In genomic region chr7:15709978-15710377, GRCh38 we compare ENCODE assay signal across 15 cellular contexts.
"Had no signal": no experiment of that assay in that cellular context is flagged by ENCODE, and none has a peak within 500 bp of the region (broad histone marks: within the 10 kb centered on the region; RNA-seq: fewer than 3 reads in every experiment).

No MANE protein-coding gene starts in this region.

- H3K27me3 ChIP-seq: ascending aorta, gastroesophageal sphincter, hepatocyte, ovary, testis, upper lobe of right lung had no signal

- H3K4me1 Mint-ChIP-seq: activated naive CD8-positive, alpha-beta T cell treated with anti-CD3 and anti-CD28 coated beads, Interleukin-2, amount 50 U/mL, for 24 hours; neural crest cell had no signal

- H3K9me3 ChIP-seq: ascending aorta, gastroesophageal sphincter, ovary, testis, upper lobe of right lung had no signal

- H3K27ac ChIP-seq: ascending aorta, gastroesophageal sphincter, hepatocyte, ovary, testis, upper lobe of right lung had no signal

- H3K4me1 ChIP-seq: ascending aorta, gastroesophageal sphincter, testis, upper lobe of right lung had no signal

- H3K4me3 Mint-ChIP-seq: activated naive CD8-positive, alpha-beta T cell treated with anti-CD3 and anti-CD28 coated beads, Interleukin-2, amount 50 U/mL, for 24 hours; neural crest cell; stimulated activated naive CD8-positive, alpha-beta T cell treated with anti-CD3 and anti-CD28 coated beads, Interleukin-15, Interleukin-2, amounts not matched to agents 100 ng/mL and 50 ng/mL, for 24 hours had no signal

- H3K36me3 ChIP-seq: ascending aorta, gastroesophageal sphincter, ovary, upper lobe of right lung had no signal

- H3K27me3 Mint-ChIP-seq: activated naive CD8-positive, alpha-beta T cell treated with anti-CD3 and anti-CD28 coated beads, Interleukin-2, amount 50 U/mL, for 24 hours; stimulated activated naive CD8-positive, alpha-beta T cell treated with anti-CD3 and anti-CD28 coated beads, Interleukin-15, Interleukin-2, amounts not matched to agents 100 ng/mL and 50 ng/mL, for 24 hours had no signal

- DNase-seq: activated CD4-positive, alpha-beta T cell treated with anti-CD3 and anti-CD28 coated beads, Interleukin-2, amount 50 U/mL, for 4 hours; activated CD4-positive, CD25-positive, alpha-beta regulatory T cell treated with anti-CD3 and anti-CD28 coated beads, Interleukin-2, amount 50 U/mL, for 72 hours; activated CD8-positive, alpha-beta memory T cell treated with anti-CD3 and anti-CD28 coated beads, Interleukin-2, amount 50 U/mL, for 4 hours; activated naive CD4-positive, alpha-beta T cell treated with Interleukin-2 at 50 U/mL for 16 hours; activated naive CD8-positive, alpha-beta T cell treated with anti-CD3 and anti-CD28 coated beads, Interleukin-2, amount 50 U/mL, for 24 hours; kidney glomerular epithelial cell; ovary; stimulated activated CD4-positive, alpha-beta T cell treated with anti-CD3 and anti-CD28 coated beads, Interleukin-2, amount 100 ng/mL, for 48 hours; testis; upper lobe of right lung had no signal

- ATAC-seq: activated naive CD8-positive, alpha-beta T cell treated with anti-CD3 and anti-CD28 coated beads, Interleukin-2, amount 50 U/mL, for 24 hours; gastroesophageal sphincter; upper lobe of right lung had no signal

- H3K4me3 ChIP-seq: ascending aorta, gastroesophageal sphincter, hepatocyte, ovary, testis, upper lobe of right lung had no signal

- H3K27ac Mint-ChIP-seq: activated naive CD8-positive, alpha-beta T cell treated with anti-CD3 and anti-CD28 coated beads, Interleukin-2, amount 50 U/mL, for 24 hours; stimulated activated naive CD8-positive, alpha-beta T cell treated with anti-CD3 and anti-CD28 coated beads, Interleukin-15, Interleukin-2, amounts not matched to agents 100 ng/mL and 50 ng/mL, for 24 hours had no signal
